ENCODE assay signal across 22 cellular contexts in the genomic region with DNA sequence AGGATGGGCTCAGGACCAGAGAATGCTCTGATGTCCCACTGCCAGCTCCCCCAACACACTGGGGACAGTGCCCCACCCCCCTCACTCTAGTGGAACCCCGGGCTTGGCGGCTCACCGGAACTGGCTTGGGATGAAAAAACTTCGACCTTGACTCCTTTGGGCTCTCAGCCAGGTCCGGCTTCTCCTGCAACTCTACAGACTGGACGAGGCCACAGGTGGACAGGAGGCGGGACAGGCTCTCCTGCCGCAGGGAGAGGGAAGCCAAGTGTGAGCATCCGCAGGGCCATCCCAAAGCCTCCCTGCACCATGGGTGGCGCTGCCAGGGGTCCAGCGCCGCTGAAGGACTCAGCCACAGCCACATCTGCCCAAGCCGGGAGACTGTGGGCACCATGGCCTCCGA. TPM values are rescaled to one million over a fixed set of nuclear protein-coding genes. Genes with fewer than 3 reads are reported as not detected.
DNase-seq lines count a peak whose midpoint lies in the region; ATAC-seq, FAIRE-seq and TF ChIP-seq lines count a peak whose summit lies in the region.
"Had no signal": no experiment of that assay in that cellular context is flagged by ENCODE, and none has a peak within 500 bp of the region (broad histone marks: within the 10 kb centered on the region; RNA-seq: fewer than 3 reads in every experiment).

No MANE protein-coding gene starts in this region.

- H3K9me2 ChIP-seq in Karpas-422 (replicated peaks; ENCODE audit: insufficient read depth, low read length) = no peaks in the 10 kb centered on the region

- H3K27ac Mint-ChIP-seq in CD8-positive, alpha-beta T cell = peak overlapping the region; percentile 49
- H3K27ac Mint-ChIP-seq in type B pancreatic cell = no peak overlapping the region
- H3K27ac Mint-ChIP-seq: CD4-positive, CD25-positive, alpha-beta regulatory T cell; GM23338 had no signal

- TF ChIP-seq CTCF in CD8-positive, alpha-beta T cell (IDR thresholded peaks at IDR 0.05) = no peak
- TF ChIP-seq CTCF in kidney (IDR thresholded peaks at IDR 0.05; ENCODE audit: borderline replicate concordance, extremely low read depth, insufficient read depth) = no peak
- no peak for TF ChIP-seq CTCF in ovary (IDR thresholded peaks at IDR 0.05)
- no peak for TF ChIP-seq CTCF in type B pancreatic cell (conservative IDR thresholded peaks at IDR 0.05)

- H3K4me3 Mint-ChIP-seq in CD8-positive, alpha-beta T cell = no peak overlapping the region
- H3K4me3 Mint-ChIP-seq in type B pancreatic cell = no peak overlapping the region
- H3K4me3 Mint-ChIP-seq: GM23338 had no signal

- H3K36me3 Mint-ChIP-seq in CD8-positive, alpha-beta T cell = peaks cover 26% of the 10 kb centered on the region
- H3K36me3 Mint-ChIP-seq in type B pancreatic cell = peaks cover 3% of the 10 kb centered on the region
- H3K36me3 Mint-ChIP-seq: CD4-positive, CD25-positive, alpha-beta regulatory T cell had no signal

- H3K27me3 Mint-ChIP-seq in CD8-positive, alpha-beta T cell (ENCODE audit: low read depth) = no peaks in the 10 kb centered on the region
- H3K27me3 Mint-ChIP-seq in type B pancreatic cell = no peaks in the 10 kb centered on the region
- H3K27me3 Mint-ChIP-seq: CD4-positive, CD25-positive, alpha-beta regulatory T cell had no signal

- H4K20me1 ChIP-seq in Karpas-422 (ENCODE audit: insufficient read depth, low read depth, low read length) = peaks cover 9% of the 10 kb centered on the region

- no peak overlapping the region for H3K4me2 ChIP-seq in Karpas-422 (ENCODE audit: low read depth, low read length, poor library complexity, severe bottlenecking)
- H3K4me2 ChIP-seq: GM23338 had no signal

- CTCF ChIA-PET in CD8-positive, alpha-beta T cell (lab: Charles Lee) = no interaction called here

- H3K79me2 ChIP-seq in Karpas-422 (ENCODE audit: low read length) = peaks cover 23% of the 10 kb centered on the region

- H3K9me3 ChIP-seq in CD8-positive, alpha-beta T cell (ENCODE audit: low read length) = no peaks in the 10 kb centered on the region
- H3K9me3 ChIP-seq in Karpas-422 (ENCODE audit: low read length) (no peaks in the 10 kb centered on the region), kidney (ENCODE audit: control insufficient read depth in 1 of 2, low read length in 2 of 2) (no peaks in the 10 kb centered on the region), ovary (no peaks in the 10 kb centered on the region)
- H3K9me3 ChIP-seq: BE2C, Peyer's patch, SJCRH30 had no signal

- POLR2A ChIA-PET in CD8-positive, alpha-beta T cell (lab: Charles Lee) = interaction anchor here (0.6 kb wide), 1 partner anchor 42 kb away, joined by 3 read pairs; no protein-coding TSS in a partner anchor

- no peak for DNase-seq in CD8-positive, alpha-beta T cell
- DNase-seq in Karpas-422 (peak; percentile 36), kidney (peak; percentile 71), ovary (peak; percentile 45 to 68 (median 64)), EL (no peak), type B pancreatic cell (ENCODE audit: extremely low spot score, unreplicated experiment) (no peak), SHP77 (lab: John Stamatoyannopoulos, UW) (no peak)
- DNase-seq: BE2C; CD4-positive, CD25-positive, alpha-beta regulatory T cell; COR-L47; GDM1; HCEC 1CT; NCI-H1092 treated with DMSO at 0.1 percent for 48 hours; NCI-H1436 treated with DMSO at 0.1 percent for 48 hours; NCI-H1930; NCI-H748 treated with DMSO at 0.1 percent for 48 hours; NK-92 treated with Interleukin-12 subunit alpha and Interleukin-12 subunit beta, amount 100 ng/mL, for 24 hours; Peyer's patch; SJCRH30 had no signal

- FAIRE-seq in kidney (lab: Jason Lieb, UNC) = no peak
- FAIRE-seq: GM18507 had no signal

- no peak overlapping the region for H3K27ac ChIP-seq in CD8-positive, alpha-beta T cell (ENCODE audit: low read depth, low read length)
- H3K27ac ChIP-seq in Karpas-422 (ENCODE audit: low read length) (no peak overlapping the region), kidney (ENCODE audit: low read depth in 2 of 2, low read length in 2 of 2) (no peak overlapping the region), ovary (no peak overlapping the region)
- H3K27ac ChIP-seq: Peyer's patch, SJCRH30 had no signal

- no peak overlapping the region for H3K4me3 ChIP-seq in CD8-positive, alpha-beta T cell (ENCODE audit: low read depth, low read length)
- H3K4me3 ChIP-seq in Karpas-422 (ENCODE audit: low read length) (no peak overlapping the region), kidney (ENCODE audit: low read length in 2 of 2) (no peak overlapping the region), ovary (no peak overlapping the region)
- H3K4me3 ChIP-seq: GM23338, Peyer's patch, SJCRH30 had no signal

- TF ChIP-seq EP300 in ovary (IDR thresholded peaks at IDR 0.05) = no peak

- 43 to 61% (median 48%) methylated on average over 12 to 14 of the region's 14 CpGs for WGBS in ovary, 3 donors

- H3K9ac ChIP-seq in Karpas-422 (ENCODE audit: low read length) = no peak overlapping the region
- H3K9ac ChIP-seq in kidney (ENCODE audit: low read length in 2 of 2) = no peak overlapping the region

- no peaks in the 10 kb centered on the region for H3K27me3 ChIP-seq in CD8-positive, alpha-beta T cell (ENCODE audit: insufficient read depth, low read length)
- no peaks in the 10 kb centered on the region for H3K27me3 ChIP-seq in Karpas-422 (ENCODE audit: low read length)
- no peaks in the 10 kb centered on the region for H3K27me3 ChIP-seq in ovary
- H3K27me3 ChIP-seq: BE2C, Peyer's patch, SJCRH30 had no signal

- intact Hi-C loops in CD8-positive, alpha-beta T cell (cut with DNase I, micrococcal nuclease) = no loop called here
- intact Hi-C loops in kidney (cut with DNase I) (no loop called here), ovary (cut with DNase I) (loop anchor here in 1 of 4 donors (10.0 kb wide), 1 partner anchor 99 kb away; the partner anchor contains the start of gene POLDIP3)

- ATAC-seq in CD8-positive, alpha-beta T cell = no peak
- no peak for ATAC-seq in HG03039 (IDR thresholded peaks at IDR 0.05; ENCODE audit: unreplicated experiment)
- ATAC-seq: GM23338 had no signal

- no peak overlapping the region for H2AFZ ChIP-seq in Karpas-422 (ENCODE audit: low read length)
- H2AFZ ChIP-seq: GM23338 had no signal

- H3K4me1 Mint-ChIP-seq in CD8-positive, alpha-beta T cell (ENCODE audit: low read depth) = peaks cover 16% of the 10 kb centered on the region
- H3K4me1 Mint-ChIP-seq in type B pancreatic cell (ENCODE audit: unreplicated experiment) = peaks cover 18% of the 10 kb centered on the region

- H3K4me1 ChIP-seq in CD8-positive, alpha-beta T cell (ENCODE audit: insufficient read depth, low read length) = peaks cover 16% of the 10 kb centered on the region
- H3K4me1 ChIP-seq in Karpas-422 (ENCODE audit: low read length) (peaks cover 15% of the 10 kb centered on the region), kidney (ENCODE audit: control insufficient read depth in 1 of 2, insufficient read depth in 1 of 2, low read depth in 1 of 2, low read length in 2 of 2) (peaks cover 4 to 7% of the 10 kb centered on the region in 2 donors), ovary (ENCODE audit: insufficient read depth) (no peaks in the 10 kb centered on the region)

- no peak for TF ChIP-seq POLR2A in ovary (IDR thresholded peaks at IDR 0.05)

- peaks cover 19% of the 10 kb centered on the region for H3K36me3 ChIP-seq in CD8-positive, alpha-beta T cell (ENCODE audit: insufficient read depth, low read length)
- H3K36me3 ChIP-seq in Karpas-422 (ENCODE audit: insufficient read depth, low read length) (peaks cover 13% of the 10 kb centered on the region), kidney (ENCODE audit: control insufficient read depth in 1 of 2, insufficient read depth in 2 of 2, low read length in 2 of 2) (no peaks in the 10 kb centered on the region), ovary (no peaks in the 10 kb centered on the region)

- no peaks in the 10 kb centered on the region for H3K9me3 Mint-ChIP-seq in CD8-positive, alpha-beta T cell
- H3K9me3 Mint-ChIP-seq in type B pancreatic cell = no peaks in the 10 kb centered on the region
- H3K9me3 Mint-ChIP-seq: GM23338 had no signal

RNA-seq across cellular contexts. Expression of gene RRP7A, which starts 3.7 kb away (rescaled TPM):
- 10 to 100 TPM; 61.0 to 66.6 TPM for total RNA-seq in CD8-positive, alpha-beta T cell
- 19.2 and 45.1 TPM in 2 replicates for total RNA-seq in Karpas-422 (2014; rRNA removed; shearing (Covaris generic); ENCODE audit: low replicate concordance)
- 35.2 TPM for total RNA-seq in kidney
- 26.3 TPM for polyA plus RNA-seq in kidney (ENCODE audit: insufficient read depth, low read depth, low replicate concordance)
- total RNA-seq in ovary = 10 to 100 TPM; 20.1 to 43.9 (median 39.4) TPM
- 1 to 10 TPM; 9.3 to 9.6 TPM for polyA plus RNA-seq in ovary
- total RNA-seq in type B pancreatic cell (ENCODE audit: low replicate concordance) = 76.0 and 102 TPM in 2 replicates

RNA-seq across cellular contexts. Expression of gene SERHL2, which starts 37.9 kb away (rescaled TPM):
- total RNA-seq in CD8-positive, alpha-beta T cell = under 1 TPM in 1 of 2 experiments, not detected in 1; 0.42 TPM
- total RNA-seq in Karpas-422 (2014; rRNA removed; shearing (Covaris generic); ENCODE audit: low replicate concordance) = 3.2 and 3.7 TPM in 2 replicates
- total RNA-seq in kidney (3.1 TPM), ovary (10 to 100 TPM in 6 of 7 donors, 1 to 10 TPM in 1; 8.1 to 27.8 (median 14.9) TPM), type B pancreatic cell (ENCODE audit: low replicate concordance) (2.8 and 3.9 TPM in 2 replicates)
- polyA plus RNA-seq in kidney (ENCODE audit: insufficient read depth, low read depth, low replicate concordance) (4.9 TPM), ovary (10 to 100 TPM; 14.3 to 22.5 TPM)
- total RNA-seq: CD4-positive, CD25-positive, alpha-beta regulatory T cell had no signal

Comparison
In these comparisons a context has a peak if more than half of its experiments do, and no peak if none do; other contexts are left out.
1. DNase-seq: peak in Karpas-422 (single experiment), kidney (single experiment) and ovary (5 of 5); none in CD8-positive, alpha-beta T cell (0 of 7), EL (single experiment), type B pancreatic cell (single experiment) and SHP77 (0 of 2).